In the genomic region with DNA sequence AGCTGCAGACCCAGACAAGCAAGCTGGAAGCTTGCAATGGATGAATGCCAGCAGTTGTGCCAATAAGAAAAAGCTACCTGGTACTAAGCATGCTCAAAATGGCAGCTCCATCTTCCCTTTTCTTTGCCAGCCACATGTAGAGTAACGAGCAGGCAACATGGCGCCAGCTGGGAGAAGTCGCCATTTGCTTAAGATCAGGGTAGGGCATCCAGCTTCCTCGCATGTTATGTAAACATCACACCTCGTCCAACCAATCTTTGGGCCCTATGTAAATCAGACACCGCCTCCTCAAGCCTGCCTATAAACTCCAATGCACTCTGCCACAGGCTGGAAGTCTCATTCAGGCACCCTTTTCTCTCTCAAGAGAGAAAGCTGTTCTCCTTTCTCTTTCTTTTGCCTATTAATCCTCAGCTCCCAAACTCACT, we compare ENCODE assay signal across 1 cellular context.
TF ChIP-seq lines count a peak whose summit lies in the region.

No MANE protein-coding gene starts in this region.

TF ChIP-seq in K562, 482 proteins besides CTCF, POLR2A, EP300 and RAD21 (continued from another document and continues in another):
- TF ChIP-seq ZFP36 (IDR thresholded peaks at IDR 0.05; ENCODE audit: low read depth, low read length, partially characterized antibody), result no peak
- TF ChIP-seq C11orf30 (IDR thresholded peaks at IDR 0.05; ENCODE audit: low read depth), result no peak
- no peak for TF ChIP-seq ARHGAP35 (IDR thresholded peaks at IDR 0.05; ENCODE audit: partially characterized antibody)
- no peak for TF ChIP-seq MCM2 (IDR thresholded peaks at IDR 0.05; ENCODE audit: low read depth)
- TF ChIP-seq, protein P1, sequence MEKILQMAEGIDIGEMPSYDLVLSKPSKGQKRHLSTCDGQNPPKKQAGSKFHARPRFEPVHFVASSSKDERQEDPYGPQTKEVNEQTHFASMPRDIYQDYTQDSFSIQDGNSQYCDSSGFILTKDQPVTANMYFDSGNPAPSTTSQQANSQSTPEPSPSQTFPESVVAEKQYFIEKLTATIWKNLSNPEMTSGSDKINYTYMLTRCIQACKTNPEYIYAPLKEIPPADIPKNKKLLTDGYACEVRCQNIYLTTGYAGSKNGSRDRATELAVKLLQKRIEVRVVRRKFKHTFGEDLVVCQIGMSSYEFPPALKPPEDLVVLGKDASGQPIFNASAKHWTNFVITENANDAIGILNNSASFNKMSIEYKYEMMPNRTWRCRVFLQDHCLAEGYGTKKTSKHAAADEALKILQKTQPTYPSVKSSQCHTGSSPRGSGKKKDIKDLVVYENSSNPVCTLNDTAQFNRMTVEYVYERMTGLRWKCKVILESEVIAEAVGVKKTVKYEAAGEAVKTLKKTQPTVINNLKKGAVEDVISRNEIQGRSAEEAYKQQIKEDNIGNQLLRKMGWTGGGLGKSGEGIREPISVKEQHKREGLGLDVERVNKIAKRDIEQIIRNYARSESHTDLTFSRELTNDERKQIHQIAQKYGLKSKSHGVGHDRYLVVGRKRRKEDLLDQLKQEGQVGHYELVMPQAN (IDR thresholded peaks at IDR 0.05; ENCODE audit: borderline replicate concordance), result no peak
- TF ChIP-seq ZNF785 (CRISPR knock-in tag; IDR thresholded peaks at IDR 0.05), result no peak
- no peak for TF ChIP-seq POLR2AphosphoS2 (IDR thresholded peaks at IDR 0.05; ENCODE audit: low read length)
- no peak for TF ChIP-seq ZNF212 (CRISPR knock-in tag; IDR thresholded peaks at IDR 0.05)
- TF ChIP-seq, protein P2, sequence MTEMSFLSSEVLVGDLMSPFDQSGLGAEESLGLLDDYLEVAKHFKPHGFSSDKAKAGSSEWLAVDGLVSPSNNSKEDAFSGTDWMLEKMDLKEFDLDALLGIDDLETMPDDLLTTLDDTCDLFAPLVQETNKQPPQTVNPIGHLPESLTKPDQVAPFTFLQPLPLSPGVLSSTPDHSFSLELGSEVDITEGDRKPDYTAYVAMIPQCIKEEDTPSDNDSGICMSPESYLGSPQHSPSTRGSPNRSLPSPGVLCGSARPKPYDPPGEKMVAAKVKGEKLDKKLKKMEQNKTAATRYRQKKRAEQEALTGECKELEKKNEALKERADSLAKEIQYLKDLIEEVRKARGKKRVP (CRISPR knock-in tag; IDR thresholded peaks at IDR 0.05), result no peak
- no peak for TF ChIP-seq ZNF124 (CRISPR knock-in tag; IDR thresholded peaks at IDR 0.05)
- TF ChIP-seq ZFP30 (CRISPR knock-in tag; IDR thresholded peaks at IDR 0.05; ENCODE audit: borderline replicate concordance), result no peak
- no peak for TF ChIP-seq KHSRP (IDR thresholded peaks at IDR 0.05)
- TF ChIP-seq WHSC1 (IDR thresholded peaks at IDR 0.05; ENCODE audit: low read length), result no peak
- no peak for TF ChIP-seq ILK (tag; IDR thresholded peaks at IDR 0.05; ENCODE audit: borderline replicate concordance, low read depth)
- no peak for TF ChIP-seq MTF1 (CRISPR knock-in tag; IDR thresholded peaks at IDR 0.05; ENCODE audit: borderline replicate concordance)
- peak; percentile 7; the same call in 1 of the 2 replicates for TF ChIP-seq JUN (IDR thresholded peaks at IDR 0.05; ENCODE audit: borderline replicate concordance, low read depth, low read length)
- TF ChIP-seq JUN (CRISPR knock-in tag; IDR thresholded peaks at IDR 0.05; ENCODE audit: borderline replicate concordance), result no peak
- TF ChIP-seq ETV6 (IDR thresholded peaks at IDR 0.05; ENCODE audit: borderline replicate concordance in 1 of 2, low read depth in 2 of 2, low read length in 1 of 2), result no peak
- TF ChIP-seq ETV6 (CRISPR knock-in tag; IDR thresholded peaks at IDR 0.05; ENCODE audit: borderline replicate concordance), result no peak
- TF ChIP-seq ZNF263 (CRISPR knock-in tag; IDR thresholded peaks at IDR 0.05; ENCODE audit: borderline replicate concordance), result no peak
- TF ChIP-seq BRF1 (IDR thresholded peaks at IDR 0.05; ENCODE audit: borderline replicate concordance, extremely low read depth, insufficient read length), result no peak
- no peak for TF ChIP-seq NCOA1 (IDR thresholded peaks at IDR 0.05; ENCODE audit: low read depth)
- TF ChIP-seq FOS (IDR thresholded peaks at IDR 0.05; ENCODE audit: extremely low read depth, insufficient read length), result no peak
- TF ChIP-seq NCOA6 (IDR thresholded peaks at IDR 0.05), result no peak
- TF ChIP-seq ZC3H11A (IDR thresholded peaks at IDR 0.05; ENCODE audit: low read depth, low read length), result no peak
- TF ChIP-seq, protein P3, sequence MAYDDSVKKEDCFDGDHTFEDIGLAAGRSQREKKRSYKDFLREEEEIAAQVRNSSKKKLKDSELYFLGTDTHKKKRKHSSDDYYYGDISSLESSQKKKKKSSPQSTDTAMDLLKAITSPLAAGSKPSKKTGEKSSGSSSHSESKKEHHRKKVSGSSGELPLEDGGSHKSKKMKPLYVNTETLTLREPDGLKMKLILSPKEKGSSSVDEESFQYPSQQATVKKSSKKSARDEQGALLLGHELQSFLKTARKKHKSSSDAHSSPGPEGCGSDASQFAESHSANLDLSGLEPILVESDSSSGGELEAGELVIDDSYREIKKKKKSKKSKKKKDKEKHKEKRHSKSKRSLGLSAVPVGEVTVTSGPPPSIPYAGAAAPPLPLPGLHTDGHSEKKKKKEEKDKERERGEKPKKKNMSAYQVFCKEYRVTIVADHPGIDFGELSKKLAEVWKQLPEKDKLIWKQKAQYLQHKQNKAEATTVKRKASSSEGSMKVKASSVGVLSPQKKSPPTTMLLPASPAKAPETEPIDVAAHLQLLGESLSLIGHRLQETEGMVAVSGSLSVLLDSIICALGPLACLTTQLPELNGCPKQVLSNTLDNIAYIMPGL (CRISPR knock-in tag; IDR thresholded peaks at IDR 0.05), result no peak
- TF ChIP-seq HIVEP1 (CRISPR knock-in tag; IDR thresholded peaks at IDR 0.05), result no peak
- no peak for TF ChIP-seq KLF6 (CRISPR knock-in tag; IDR thresholded peaks at IDR 0.05; ENCODE audit: borderline replicate concordance)
- TF ChIP-seq, protein P4, sequence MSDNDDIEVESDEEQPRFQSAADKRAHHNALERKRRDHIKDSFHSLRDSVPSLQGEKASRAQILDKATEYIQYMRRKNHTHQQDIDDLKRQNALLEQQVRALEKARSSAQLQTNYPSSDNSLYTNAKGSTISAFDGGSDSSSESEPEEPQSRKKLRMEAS (CRISPR knock-in tag; IDR thresholded peaks at IDR 0.05), result peak; percentile 90
- no peak for TF ChIP-seq MTA2 (IDR thresholded peaks at IDR 0.05; ENCODE audit: low read depth)
- no peak for TF ChIP-seq TCFL5 (CRISPR knock-in tag; conservative IDR thresholded peaks at IDR 0.05)
- TF ChIP-seq, protein P5, sequence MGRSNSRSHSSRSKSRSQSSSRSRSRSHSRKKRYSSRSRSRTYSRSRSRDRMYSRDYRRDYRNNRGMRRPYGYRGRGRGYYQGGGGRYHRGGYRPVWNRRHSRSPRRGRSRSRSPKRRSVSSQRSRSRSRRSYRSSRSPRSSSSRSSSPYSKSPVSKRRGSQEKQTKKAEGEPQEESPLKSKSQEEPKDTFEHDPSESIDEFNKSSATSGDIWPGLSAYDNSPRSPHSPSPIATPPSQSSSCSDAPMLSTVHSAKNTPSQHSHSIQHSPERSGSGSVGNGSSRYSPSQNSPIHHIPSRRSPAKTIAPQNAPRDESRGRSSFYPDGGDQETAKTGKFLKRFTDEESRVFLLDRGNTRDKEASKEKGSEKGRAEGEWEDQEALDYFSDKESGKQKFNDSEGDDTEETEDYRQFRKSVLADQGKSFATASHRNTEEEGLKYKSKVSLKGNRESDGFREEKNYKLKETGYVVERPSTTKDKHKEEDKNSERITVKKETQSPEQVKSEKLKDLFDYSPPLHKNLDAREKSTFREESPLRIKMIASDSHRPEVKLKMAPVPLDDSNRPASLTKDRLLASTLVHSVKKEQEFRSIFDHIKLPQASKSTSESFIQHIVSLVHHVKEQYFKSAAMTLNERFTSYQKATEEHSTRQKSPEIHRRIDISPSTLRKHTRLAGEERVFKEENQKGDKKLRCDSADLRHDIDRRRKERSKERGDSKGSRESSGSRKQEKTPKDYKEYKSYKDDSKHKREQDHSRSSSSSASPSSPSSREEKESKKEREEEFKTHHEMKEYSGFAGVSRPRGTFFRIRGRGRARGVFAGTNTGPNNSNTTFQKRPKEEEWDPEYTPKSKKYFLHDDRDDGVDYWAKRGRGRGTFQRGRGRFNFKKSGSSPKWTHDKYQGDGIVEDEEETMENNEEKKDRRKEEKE (IDR thresholded peaks at IDR 0.05; ENCODE audit: borderline replicate concordance in 1 of 2, control insufficient read depth in 1 of 2, low read depth in 2 of 2, low read length in 1 of 2), result no peak
- TF ChIP-seq COPS2 (conservative IDR thresholded peaks at IDR 0.05), result no peak
- TF ChIP-seq RHOXF2B (CRISPR knock-in tag; conservative IDR thresholded peaks at IDR 0.05), result no peak
- TF ChIP-seq SMAD4 (CRISPR knock-in tag; conservative IDR thresholded peaks at IDR 0.05), result no peak
- no peak for TF ChIP-seq CAMTA2 (CRISPR knock-in tag; conservative IDR thresholded peaks at IDR 0.05)
- TF ChIP-seq KAT2B (IDR thresholded peaks at IDR 0.05; ENCODE audit: low read depth, low read length), result no peak
- peak; percentile 91 for TF ChIP-seq KAT8 (IDR thresholded peaks at IDR 0.05; ENCODE audit: low read depth)
- no peak for TF ChIP-seq GABPB1 (CRISPR knock-in tag; IDR thresholded peaks at IDR 0.05)
- no peak for TF ChIP-seq FUS (optimal IDR thresholded peaks at IDR 0.05; ENCODE audit: low read depth, low read length)
- TF ChIP-seq, protein P6, sequence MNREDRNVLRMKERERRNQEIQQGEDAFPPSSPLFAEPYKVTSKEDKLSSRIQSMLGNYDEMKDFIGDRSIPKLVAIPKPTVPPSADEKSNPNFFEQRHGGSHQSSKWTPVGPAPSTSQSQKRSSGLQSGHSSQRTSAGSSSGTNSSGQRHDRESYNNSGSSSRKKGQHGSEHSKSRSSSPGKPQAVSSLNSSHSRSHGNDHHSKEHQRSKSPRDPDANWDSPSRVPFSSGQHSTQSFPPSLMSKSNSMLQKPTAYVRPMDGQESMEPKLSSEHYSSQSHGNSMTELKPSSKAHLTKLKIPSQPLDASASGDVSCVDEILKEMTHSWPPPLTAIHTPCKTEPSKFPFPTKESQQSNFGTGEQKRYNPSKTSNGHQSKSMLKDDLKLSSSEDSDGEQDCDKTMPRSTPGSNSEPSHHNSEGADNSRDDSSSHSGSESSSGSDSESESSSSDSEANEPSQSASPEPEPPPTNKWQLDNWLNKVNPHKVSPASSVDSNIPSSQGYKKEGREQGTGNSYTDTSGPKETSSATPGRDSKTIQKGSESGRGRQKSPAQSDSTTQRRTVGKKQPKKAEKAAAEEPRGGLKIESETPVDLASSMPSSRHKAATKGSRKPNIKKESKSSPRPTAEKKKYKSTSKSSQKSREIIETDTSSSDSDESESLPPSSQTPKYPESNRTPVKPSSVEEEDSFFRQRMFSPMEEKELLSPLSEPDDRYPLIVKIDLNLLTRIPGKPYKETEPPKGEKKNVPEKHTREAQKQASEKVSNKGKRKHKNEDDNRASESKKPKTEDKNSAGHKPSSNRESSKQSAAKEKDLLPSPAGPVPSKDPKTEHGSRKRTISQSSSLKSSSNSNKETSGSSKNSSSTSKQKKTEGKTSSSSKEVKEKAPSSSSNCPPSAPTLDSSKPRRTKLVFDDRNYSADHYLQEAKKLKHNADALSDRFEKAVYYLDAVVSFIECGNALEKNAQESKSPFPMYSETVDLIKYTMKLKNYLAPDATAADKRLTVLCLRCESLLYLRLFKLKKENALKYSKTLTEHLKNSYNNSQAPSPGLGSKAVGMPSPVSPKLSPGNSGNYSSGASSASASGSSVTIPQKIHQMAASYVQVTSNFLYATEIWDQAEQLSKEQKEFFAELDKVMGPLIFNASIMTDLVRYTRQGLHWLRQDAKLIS (CRISPR knock-in tag; IDR thresholded peaks at IDR 0.05), result no peak; the same call in 1 of the 2 replicates
- peak; percentile 64 for TF ChIP-seq PML (IDR thresholded peaks at IDR 0.05; ENCODE audit: low read length)
- TF ChIP-seq RBM22 (IDR thresholded peaks at IDR 0.05; ENCODE audit: low read depth, low read length, poor library complexity, severe bottlenecking), result no peak
- TF ChIP-seq SMARCB1 (IDR thresholded peaks at IDR 0.05; ENCODE audit: insufficient read length, low read depth), result no peak
- TF ChIP-seq ZNF253 (CRISPR knock-in tag; conservative IDR thresholded peaks at IDR 0.05), result no peak
- no peak for TF ChIP-seq ARID1B (IDR thresholded peaks at IDR 0.05)
- TF ChIP-seq ZNF121 (CRISPR knock-in tag; conservative IDR thresholded peaks at IDR 0.05), result no peak
- no peak for TF ChIP-seq NCOA2 (IDR thresholded peaks at IDR 0.05; ENCODE audit: partially characterized antibody in 2 of 2)
- TF ChIP-seq ZNF780A (CRISPR knock-in tag; IDR thresholded peaks at IDR 0.05), result no peak
- TF ChIP-seq CEBPG (CRISPR knock-in tag; IDR thresholded peaks at IDR 0.05), result no peak
- TF ChIP-seq CEBPG (tag; conservative IDR thresholded peaks at IDR 0.05 in 1 of 2, IDR thresholded peaks at IDR 0.05 in 1 of 2), result no peak
- no peak for TF ChIP-seq ZNF436 (CRISPR knock-in tag; IDR thresholded peaks at IDR 0.05)
- TF ChIP-seq POLR2AphosphoS5 (IDR thresholded peaks at IDR 0.05; ENCODE audit: control insufficient read depth, insufficient read depth, low read depth, low read length), result peak; percentile 88; the same call in 1 of the 2 replicates
- TF ChIP-seq SP2 (IDR thresholded peaks at IDR 0.05; ENCODE audit: extremely low read depth, low read depth, low read length, poor library complexity, severe bottlenecking), result no peak
- no peak for TF ChIP-seq MYBL2 (IDR thresholded peaks at IDR 0.05; ENCODE audit: low read depth)
- TF ChIP-seq MYBL2 (CRISPR knock-in tag; IDR thresholded peaks at IDR 0.05; ENCODE audit: borderline replicate concordance), result no peak
